In genomic region chr2:179443175-179443574, GRCh38 we compare ENCODE assay signal across 14 cellular contexts.
DNase-seq lines count a peak whose midpoint lies in the region; ATAC-seq and TF ChIP-seq lines count a peak whose summit lies in the region.
"Had no signal": no experiment of that assay in that cellular context is flagged by ENCODE, and none has a peak within 500 bp of the region (broad histone marks: within the 10 kb centered on the region; RNA-seq: fewer than 3 reads in every experiment).

No MANE protein-coding gene starts in this region.

- H3K9me3 ChIP-seq in left lung: no peaks in the 10 kb centered on the region
- H3K9me3 ChIP-seq: body of pancreas had no signal

- no peak for TF ChIP-seq CTCF in C4-2B (conservative IDR thresholded peaks at IDR 0.05)
- TF ChIP-seq CTCF in left lung (IDR thresholded peaks at IDR 0.05): no peak
- no peak for TF ChIP-seq CTCF in GM10248 (IDR thresholded peaks at IDR 0.05; ENCODE audit: control extremely low read depth, extremely low read depth, low read depth, missing control alignments)

- peak; percentile 8 for DNase-seq in NOMO-1 treated with DMSO at 0.1 percent for 48 hours (lab: John Stamatoyannopoulos, UW; ENCODE audit: unreplicated experiment)
- peak; percentile 73 for DNase-seq in Right ventricle myocardium superior
- DNase-seq in left lung: no peak
- no peak for DNase-seq in GM10248 (ENCODE audit: extremely low spot score)
- DNase-seq in mucosa of gallbladder (ENCODE audit: low spot score): no peak
- no peak for DNase-seq in NCI-H524 (lab: John Stamatoyannopoulos, UW)
- DNase-seq: activated naive CD4-positive, alpha-beta T cell treated with anti-CD3 and anti-CD28 coated beads, Interleukin-2, amount 10 ng/mL, durations not matched to agents 7 days and 5 days; body of pancreas; CD8-positive, alpha-beta T cell; NCI-H1694; stimulated activated CD4-positive, alpha-beta T cell treated with anti-CD3 and anti-CD28 coated beads, Interleukin-15, amount 100 ng/mL, for 24 hours had no signal

- no peaks in the 10 kb centered on the region for H3K36me3 ChIP-seq in left lung

- H3K27ac ChIP-seq in C4-2B: peak overlapping the region; percentile 10; the same call in 1 of the 2 replicates
- H3K27ac ChIP-seq in left lung: no peak overlapping the region
- H3K27ac ChIP-seq: body of pancreas had no signal

- H3K4me3 ChIP-seq in left lung: no peak overlapping the region
- H3K4me3 ChIP-seq: body of pancreas, lung had no signal

- CTCF ChIA-PET in GM10248 (lab: Yijun Ruan, JAX): interaction anchor here (1.5 to 2.2 kb wide), 3 partner anchors 11 to 21 kb away, joined by 3 to 7 read pairs (median 7); no protein-coding TSS in a partner anchor

- no peaks in the 10 kb centered on the region for H3K27me3 ChIP-seq in left lung
- H3K27me3 ChIP-seq: body of pancreas had no signal

- POLR2A ChIA-PET in GM10248 (lab: Yijun Ruan, JAX): no interaction called here

- intact Hi-C loops in Right ventricle myocardium superior (cut with DNase I): no loop called here
- intact Hi-C loops in left lung (cut with DNase I): no loop called here

- peaks cover 0 to 12% of the 10 kb centered on the region in 2 donors for H3K4me1 ChIP-seq in left lung
- H3K4me1 ChIP-seq: body of pancreas had no signal

- ATAC-seq in Right ventricle myocardium superior (ENCODE audit: poor library complexity) (peak; percentile 83), left lung (peak; percentile 16), HG03521 (IDR thresholded peaks at IDR 0.05; ENCODE audit: unreplicated experiment) (no peak)
- ATAC-seq: body of pancreas; CD8-positive, alpha-beta T cell had no signal

Comparison
In these comparisons a context has a peak if more than half of its experiments do, and no peak if none do; other contexts are left out.
1. DNase-seq: peak in NOMO-1 treated with DMSO at 0.1 percent for 48 hours (single experiment) and Right ventricle myocardium superior (single experiment); none in left lung (0 of 2), GM10248 (single experiment), mucosa of gallbladder (single experiment) and NCI-H524 (0 of 2).